In the genomic region with DNA sequence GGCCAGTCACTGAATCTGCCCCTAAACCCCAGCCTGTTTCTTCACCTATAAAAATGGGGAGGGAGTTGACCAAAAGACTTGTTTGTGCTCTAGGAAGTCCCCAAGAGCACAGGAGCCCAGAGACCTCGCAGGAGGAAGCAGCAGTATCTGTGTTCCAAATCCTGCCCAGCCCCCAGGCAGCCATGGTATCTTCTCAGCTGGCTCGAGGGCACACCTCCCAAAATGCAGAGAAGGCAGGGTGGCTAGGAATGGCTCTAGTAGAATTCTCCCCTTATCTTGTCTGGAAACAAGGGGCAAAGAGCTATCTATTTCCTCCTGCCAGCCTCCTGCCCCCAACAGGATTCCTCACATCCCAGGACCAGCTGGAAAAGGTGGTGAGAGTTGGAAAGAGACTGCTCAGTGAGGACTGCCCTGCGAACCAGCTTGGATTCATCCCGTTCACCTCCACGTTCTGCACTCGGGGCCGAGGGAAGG, we compare ENCODE assay signal across 8 cellular contexts. TPM values are rescaled to one million over a fixed set of nuclear protein-coding genes. Genes with fewer than 3 reads are reported as not detected.
DNase-seq lines count a peak whose midpoint lies in the region; ATAC-seq and TF ChIP-seq lines count a peak whose summit lies in the region.

No MANE protein-coding gene starts in this region.

- peaks cover 91% of the 10 kb centered on the region for H3K4me1 Mint-ChIP-seq in activated B cell treated with CpG ODN at 0.5 μM for 24 hours

- CTCF ChIA-PET in HEK293 (lab: Yijun Ruan, JAX) (interaction anchor here (0.6 to 2.4 kb wide), 5 partner anchors 15 to 120 kb away, joined by 3 to 10 read pairs (median 4); a partner anchor contains a TSS), activated B cell treated with CpG ODN at 0.5 μM for 24 hours (lab: Charles Lee) (interaction anchor here (1.2 to 5.3 kb wide), 8 partner anchors 7 to 151 kb away, joined by 3 to 47 read pairs (median 10); a partner anchor contains a TSS)

- TF ChIP-seq CTCF in HEK293 (tag by site-specific recombination; IDR thresholded peaks at IDR 0.05): no peak
- no peak for TF ChIP-seq CTCF in activated B cell treated with CpG ODN at 0.5 μM for 24 hours (IDR thresholded peaks at IDR 0.05)
- no peak for TF ChIP-seq CTCF in fibroblast of lung (conservative IDR thresholded peaks at IDR 0.05 in 1 of 2, IDR thresholded peaks at IDR 0.05 in 1 of 2; ENCODE audit: low read depth in 1 of 2, low read length in 2 of 2)
- no peak for TF ChIP-seq CTCF in foreskin fibroblast (IDR thresholded peaks at IDR 0.05; ENCODE audit: low read depth, low read length)

- peak overlapping the region; percentile 99 for H3K27ac Mint-ChIP-seq in activated B cell treated with CpG ODN at 0.5 μM for 24 hours

- H3K4me3 ChIP-seq in HEK293 (ENCODE audit: low read depth, low read length): no peak overlapping the region
- H3K4me3 ChIP-seq in fibroblast of lung (replicated peaks in 1 of 4; ENCODE audit: control extremely low read depth in 1 of 4, insufficient read depth in 1 of 4, low read depth in 3 of 4, low read length in 4 of 4): no peak overlapping the region
- no peak overlapping the region for H3K4me3 ChIP-seq in foreskin fibroblast (ENCODE audit: low read depth in 1 of 2, low read length in 2 of 2)

- H3K4me2 ChIP-seq in fibroblast of lung (ENCODE audit: extremely low read depth, insufficient read depth, low read length): peak overlapping the region; percentile 32

- H3K9me3 ChIP-seq in HEK293 (ENCODE audit: control insufficient read depth, insufficient read depth, low read depth, low read length) (no peaks in the 10 kb centered on the region), fibroblast of lung (ENCODE audit: control insufficient read depth, insufficient read depth, low read depth, low read length) (no peaks in the 10 kb centered on the region)

- H3K36me3 ChIP-seq in HEK293 (ENCODE audit: control insufficient read depth in 2 of 2, insufficient read depth in 1 of 2, low read length in 2 of 2) (no peaks in the 10 kb centered on the region; a peak in 1 of 3 replicates), fibroblast of lung (ENCODE audit: control insufficient read depth, insufficient read depth, low read length) (no peaks in the 10 kb centered on the region)

- H3K4me1 ChIP-seq in HEK293 (ENCODE audit: control insufficient read depth, insufficient read depth, low read length) (no peaks in the 10 kb centered on the region; the same call in 1 of the 2 replicates), fibroblast of lung (ENCODE audit: control insufficient read depth, extremely low read depth, insufficient read depth, low read length) (peaks cover 33% of the 10 kb centered on the region)

- DNase-seq in activated B cell treated with CpG ODN at 0.5 μM for 24 hours (peak; percentile 48), fibroblast of lung (ENCODE audit: low read depth in 2 of 2) (no peak), NCI-H1092 (lab: John Stamatoyannopoulos, UW) (no peak), foreskin fibroblast (no peak), NCI-H446 treated with DMSO at 0.1 percent for 48 hours (lab: John Stamatoyannopoulos, UW) (no peak)
- DNase-seq in stimulated activated CD4-positive, alpha-beta T cell treated with anti-CD3 and anti-CD28 coated beads, Interleukin-4, amount 100 ng/mL, for 24 hours: peak; percentile 53

- ATAC-seq in activated B cell treated with CpG ODN at 0.5 μM for 24 hours (ENCODE audit: low read depth) (peak; percentile 3), HG03196 (IDR thresholded peaks at IDR 0.05; ENCODE audit: unreplicated experiment) (no peak)

- no peaks in the 10 kb centered on the region for H3K27me3 Mint-ChIP-seq in activated B cell treated with CpG ODN at 0.5 μM for 24 hours

- peaks cover 21% of the 10 kb centered on the region for H3K36me3 Mint-ChIP-seq in activated B cell treated with CpG ODN at 0.5 μM for 24 hours (ENCODE audit: low read depth)

- no peak overlapping the region for H3K9ac ChIP-seq in fibroblast of lung (ENCODE audit: insufficient read depth, low read length)

- H4K20me1 ChIP-seq in fibroblast of lung (ENCODE audit: control insufficient read depth, extremely low read depth, insufficient read depth, low read length): no peaks in the 10 kb centered on the region

- no peak overlapping the region for H3K27ac ChIP-seq in HEK293 (ENCODE audit: extremely low read depth, low read depth, low read length)
- peak overlapping the region; percentile 80 for H3K27ac ChIP-seq in fibroblast of lung (ENCODE audit: insufficient read depth, low read length)

- H3K27me3 ChIP-seq in fibroblast of lung (ENCODE audit: control insufficient read depth, insufficient read depth, low read length): no peaks in the 10 kb centered on the region

- H3K9me3 Mint-ChIP-seq in activated B cell treated with CpG ODN at 0.5 μM for 24 hours: no peaks in the 10 kb centered on the region

- peak overlapping the region; percentile 100 for H3K4me3 Mint-ChIP-seq in activated B cell treated with CpG ODN at 0.5 μM for 24 hours

- intact Hi-C loops in activated B cell treated with CpG ODN at 0.5 μM for 24 hours (cut with micrococcal nuclease): loop anchor here (5.0 to 10.0 kb wide), 4 partner anchors 295 to 818 kb away; a partner anchor contains a TSS

- POLR2A ChIA-PET in HEK293 (lab: Yijun Ruan, JAX): interaction anchor here (1.0 to 3.1 kb wide), 4 partner anchors 10 to 80 kb away, joined by 3 to 20 read pairs (median 10); a partner anchor contains a TSS
- POLR2A ChIA-PET in activated B cell treated with CpG ODN at 0.5 μM for 24 hours (lab: Charles Lee): interaction anchor here (0.6 to 27.9 kb wide), 26 partner anchors 2 to 1511 kb away, joined by 3 to 3007 read pairs (median 5); a partner anchor contains a TSS

- H3K79me2 ChIP-seq in fibroblast of lung (ENCODE audit: control insufficient read depth, insufficient read depth, low read length): no peaks in the 10 kb centered on the region

- H2AFZ ChIP-seq in fibroblast of lung (ENCODE audit: low read length): peak overlapping the region; percentile 40

TF ChIP-seq in HEK293, 187 proteins besides CTCF, POLR2A, EP300 and RAD21:
- TF ChIP-seq ZNF600 (tag by site-specific recombination; IDR thresholded peaks at IDR 0.05) (0 out of 2 replicates have a peak, but pooled peaks have one; percentile 25), ZNF114 (tag by site-specific recombination; IDR thresholded peaks at IDR 0.05) (no peak), ZBTB17 (tag by site-specific recombination; IDR thresholded peaks at IDR 0.05) (peak; percentile 49), IKZF3 (tag by site-specific recombination; IDR thresholded peaks at IDR 0.05) (no peak)
- TF ChIP-seq, protein P1, sequence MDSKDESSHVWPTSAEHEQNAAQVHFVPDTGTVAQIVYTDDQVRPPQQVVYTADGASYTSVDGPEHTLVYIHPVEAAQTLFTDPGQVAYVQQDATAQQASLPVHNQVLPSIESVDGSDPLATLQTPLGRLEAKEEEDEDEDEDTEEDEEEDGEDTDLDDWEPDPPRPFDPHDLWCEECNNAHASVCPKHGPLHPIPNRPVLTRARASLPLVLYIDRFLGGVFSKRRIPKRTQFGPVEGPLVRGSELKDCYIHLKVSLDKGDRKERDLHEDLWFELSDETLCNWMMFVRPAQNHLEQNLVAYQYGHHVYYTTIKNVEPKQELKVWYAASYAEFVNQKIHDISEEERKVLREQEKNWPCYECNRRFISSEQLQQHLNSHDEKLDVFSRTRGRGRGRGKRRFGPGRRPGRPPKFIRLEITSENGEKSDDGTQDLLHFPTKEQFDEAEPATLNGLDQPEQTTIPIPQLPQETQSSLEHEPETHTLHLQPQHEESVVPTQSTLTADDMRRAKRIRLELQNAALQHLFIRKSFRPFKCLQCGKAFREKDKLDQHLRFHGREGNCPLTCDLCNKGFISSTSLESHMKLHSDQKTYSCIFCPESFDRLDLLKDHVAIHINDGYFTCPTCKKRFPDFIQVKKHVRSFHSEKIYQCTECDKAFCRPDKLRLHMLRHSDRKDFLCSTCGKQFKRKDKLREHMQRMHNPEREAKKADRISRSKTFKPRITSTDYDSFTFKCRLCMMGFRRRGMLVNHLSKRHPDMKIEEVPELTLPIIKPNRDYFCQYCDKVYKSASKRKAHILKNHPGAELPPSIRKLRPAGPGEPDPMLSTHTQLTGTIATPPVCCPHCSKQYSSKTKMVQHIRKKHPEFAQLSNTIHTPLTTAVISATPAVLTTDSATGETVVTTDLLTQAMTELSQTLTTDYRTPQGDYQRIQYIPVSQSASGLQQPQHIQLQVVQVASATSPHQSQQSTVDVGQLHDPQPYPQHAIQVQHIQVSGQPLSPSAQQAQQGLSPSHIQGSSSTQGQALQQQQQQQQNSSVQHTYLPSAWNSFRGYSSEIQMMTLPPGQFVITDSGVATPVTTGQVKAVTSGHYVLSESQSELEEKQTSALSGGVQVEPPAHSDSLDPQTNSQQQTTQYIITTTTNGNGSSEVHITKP (tag by site-specific recombination; IDR thresholded peaks at IDR 0.05): peak; percentile 72

RNA-seq across cellular contexts. Expression of a gene that starts 8.6 kb away (rescaled TPM):
- total RNA-seq in activated B cell treated with CpG ODN at 0.5 μM for 24 hours: 16.7 and 22.5 TPM in 2 replicates
- 4.0 and 4.9 TPM in 2 replicates for total RNA-seq in fibroblast of lung
- polyA plus RNA-seq in fibroblast of lung: 0.23 and 0.24 TPM in 2 replicates
- 0.13 and 0.36 TPM in 2 replicates for polyA plus RNA-seq in fibroblast of lung (2012)
- 0.08 and 0.15 TPM in 2 replicates for polyA minus RNA-seq in fibroblast of lung (ENCODE audit: low replicate concordance)

RNA-seq across cellular contexts. Expression of a gene that starts 14.8 kb away (rescaled TPM):
- total RNA-seq in activated B cell treated with CpG ODN at 0.5 μM for 24 hours: 90.2 and 100 TPM in 2 replicates
- 41.9 and 48.5 TPM in 2 replicates for total RNA-seq in fibroblast of lung
- polyA plus RNA-seq in fibroblast of lung: 191 and 207 TPM in 2 replicates
- 151 TPM in 2 replicates for polyA plus RNA-seq in fibroblast of lung (2012)
- polyA minus RNA-seq in fibroblast of lung (ENCODE audit: low replicate concordance): 41.6 and 69.3 TPM in 2 replicates

RNA-seq across cellular contexts. Expression of a gene that starts 56.4 kb away (rescaled TPM):
- total RNA-seq in activated B cell treated with CpG ODN at 0.5 μM for 24 hours: not detected in 2 replicates
- not detected in 2 replicates for total RNA-seq in fibroblast of lung
- polyA plus RNA-seq in fibroblast of lung: 0.01 TPM in 2 replicates
- polyA plus RNA-seq in fibroblast of lung (2012): 0.03 TPM in 1 of 2 replicates, not detected in the other
- polyA minus RNA-seq in fibroblast of lung (ENCODE audit: low replicate concordance): not detected in 2 replicates

Comparison
In these comparisons a context has a peak if more than half of its experiments do, and no peak if none do; other contexts are left out.
1. DNase-seq: peak in activated B cell treated with CpG ODN at 0.5 μM for 24 hours (single experiment) and stimulated activated CD4-positive, alpha-beta T cell treated with anti-CD3 and anti-CD28 coated beads, Interleukin-4, amount 100 ng/mL, for 24 hours (single experiment); none in fibroblast of lung (0 of 2), NCI-H1092 (single experiment), foreskin fibroblast (0 of 2) and NCI-H446 treated with DMSO at 0.1 percent for 48 hours (single experiment).